Comparison of ENCODE assay signal across 33 cellular contexts in genomic region chr11:3382613-3383275, GRCh38. TPM values are rescaled to one million over a fixed set of nuclear protein-coding genes. Genes with fewer than 3 reads are reported as not detected.
DNase-seq lines count a peak whose midpoint lies in the region; ATAC-seq, FAIRE-seq and TF ChIP-seq lines count a peak whose summit lies in the region.
"Had no signal": no experiment of that assay in that cellular context is flagged by ENCODE, and none has a peak within 500 bp of the region (broad histone marks: within the 10 kb centered on the region; RNA-seq: fewer than 3 reads in every experiment).

No MANE protein-coding gene starts in this region.

- H3K4me1 ChIP-seq in GM23248 (ENCODE audit: insufficient read depth) (peaks cover 10% of the 10 kb centered on the region), Karpas-422 (ENCODE audit: low read length) (peaks cover 8% of the 10 kb centered on the region), astrocyte (ENCODE audit: insufficient read depth, low read length) (no peaks in the 10 kb centered on the region), mesendoderm (ENCODE audit: control insufficient read depth, low read depth, low read length) (no peaks in the 10 kb centered on the region), ovary (ENCODE audit: insufficient read depth) (peaks cover 1% of the 10 kb centered on the region)

- H2BK15ac ChIP-seq in mesendoderm (replicated peaks; ENCODE audit: low read depth): no peak overlapping the region

- intact Hi-C loops in ovary (cut with DNase I): no loop called here

- DNase-seq in GM23248 (no peak), Karpas-422 (peak; percentile 67), astrocyte (ENCODE audit: low read depth) (no peak), mesendoderm (no peak), T-helper 2 cell (no peak), Ammon's horn (ENCODE audit: low spot score) (no peak), ovary (no peak)
- DNase-seq: activated CD4-positive, alpha-beta T cell treated with anti-CD3 and anti-CD28 coated beads for 1 hour; activated CD8-positive, alpha-beta T cell treated with anti-CD3 and anti-CD28 coated beads for 36 hours; activated naive CD4-positive, alpha-beta T cell treated with anti-CD3 and anti-CD28 coated beads, Interleukin-2, amount 50 U/mL, for 16 hours; amniotic stem cell; C1 segment of cervical spinal cord; COR-L47; dorsolateral prefrontal cortex; GF-D8; heart right ventricle; left cardiac atrium; natural killer cell; NCI-H146; NCI-H2171; occipital lobe; PC-3; SK-N-SH; substantia nigra; upper lobe of left lung had no signal

- H3K9me3 ChIP-seq in GM23248 (ENCODE audit: low read depth): no peaks in the 10 kb centered on the region
- no peaks in the 10 kb centered on the region; the same call in 1 of the 2 replicates for H3K9me3 ChIP-seq in Karpas-422 (ENCODE audit: low read length)
- H3K9me3 ChIP-seq in astrocyte (ENCODE audit: insufficient read depth, low read depth, low read length): peaks cover 2% of the 10 kb centered on the region
- H3K9me3 ChIP-seq in ovary: no peaks in the 10 kb centered on the region
- H3K9me3 ChIP-seq: heart right ventricle, SK-N-SH, upper lobe of left lung had no signal

- H3K56ac ChIP-seq in mesendoderm (ENCODE audit: low read length): peak overlapping the region; percentile 45

- no peak for TF ChIP-seq POLR2A in ovary (IDR thresholded peaks at IDR 0.05)

- H3K79me1 ChIP-seq in mesendoderm (ENCODE audit: low read length): peaks cover 16% of the 10 kb centered on the region

- H3K4me1 Mint-ChIP-seq in astrocyte (ENCODE audit: low read depth, unreplicated experiment): peaks cover 5% of the 10 kb centered on the region
- peaks cover 13% of the 10 kb centered on the region for H3K4me1 Mint-ChIP-seq in stimulated activated memory B cell treated with anti-CD40 and anti-IgM and Interleukin-4, amounts not matched to agents 10 μg/mL and 1 μg/mL and 100 μg/mL, for 72 hours

- H3K4me3 Mint-ChIP-seq in astrocyte (ENCODE audit: unreplicated experiment): peak overlapping the region; percentile 93
- H3K4me3 Mint-ChIP-seq in stimulated activated memory B cell treated with anti-CD40 and anti-IgM and Interleukin-4, amounts not matched to agents 10 μg/mL and 1 μg/mL and 100 μg/mL, for 72 hours: no peak overlapping the region
- H3K4me3 Mint-ChIP-seq: activated CD8-positive, alpha-beta T cell treated with anti-CD3 and anti-CD28 coated beads for 36 hours; natural killer cell; stimulated activated effector memory CD8-positive, alpha-beta T cell treated with anti-CD3 and anti-CD28 coated beads, Interleukin-12 subunit alpha, Interleukin-12 subunit beta, amount 100 ng/mL, for 72 hours; T-helper 1 cell treated with Interleukin-12 subunit alpha and Interleukin-12 subunit beta and Interleukin-4 antibody, amounts not matched to agents 30 μg/mL and 1 μg/mL, for 36 hours had no signal

- H3K27ac ChIP-seq in GM23248 (no peak overlapping the region), Karpas-422 (ENCODE audit: low read length) (no peak overlapping the region), astrocyte (ENCODE audit: low read depth, low read length) (no peak overlapping the region), mesendoderm (ENCODE audit: low read depth, low read length) (no peak overlapping the region), ovary (no peak overlapping the region)
- H3K27ac ChIP-seq: dorsolateral prefrontal cortex, heart right ventricle, upper lobe of left lung had no signal

- H4K8ac ChIP-seq in mesendoderm (ENCODE audit: low read depth, low read length): no peak overlapping the region

- peaks cover 4% of the 10 kb centered on the region for H3K9me3 Mint-ChIP-seq in astrocyte (ENCODE audit: unreplicated experiment)
- H3K9me3 Mint-ChIP-seq in stimulated activated memory B cell treated with anti-CD40 and anti-IgM and Interleukin-4, amounts not matched to agents 10 μg/mL and 1 μg/mL and 100 μg/mL, for 72 hours: peaks cover 2% of the 10 kb centered on the region
- H3K9me3 Mint-ChIP-seq: activated CD8-positive, alpha-beta T cell treated with anti-CD3 and anti-CD28 coated beads for 36 hours; natural killer cell; stimulated activated effector memory CD8-positive, alpha-beta T cell treated with anti-CD3 and anti-CD28 coated beads, Interleukin-12 subunit alpha, Interleukin-12 subunit beta, amount 100 ng/mL, for 72 hours had no signal

- no peak overlapping the region for H3K4me3 ChIP-seq in GM23248
- H3K4me3 ChIP-seq in Karpas-422 (ENCODE audit: low read length): no peak overlapping the region
- H3K4me3 ChIP-seq in astrocyte (ENCODE audit: insufficient read depth, low read depth, low read length): no peak overlapping the region
- peak overlapping the region; percentile 1 for H3K4me3 ChIP-seq in mesendoderm (ENCODE audit: low read length)
- no peak overlapping the region for H3K4me3 ChIP-seq in ovary
- H3K4me3 ChIP-seq: dorsolateral prefrontal cortex, heart right ventricle, lung, upper lobe of left lung had no signal

- H4K20me1 ChIP-seq in GM23248 (ENCODE audit: insufficient read depth) (no peaks in the 10 kb centered on the region; the same call in 1 of the 2 replicates), Karpas-422 (ENCODE audit: insufficient read depth, low read depth, low read length) (no peaks in the 10 kb centered on the region), astrocyte (ENCODE audit: insufficient read depth, low read length) (peaks cover under 1% of the 10 kb centered on the region)

- no peak overlapping the region for H3K23ac ChIP-seq in mesendoderm (ENCODE audit: low read length)

- H3K4ac ChIP-seq in mesendoderm (ENCODE audit: low read depth, low read length): no peak overlapping the region

- H3K79me2 ChIP-seq in GM23248 (ENCODE audit: insufficient read depth) (peaks cover 30% of the 10 kb centered on the region), Karpas-422 (ENCODE audit: low read length) (peaks cover 12% of the 10 kb centered on the region), astrocyte (ENCODE audit: insufficient read depth, low read length) (peaks cover 12% of the 10 kb centered on the region), mesendoderm (ENCODE audit: control insufficient read depth, insufficient read depth, low read length) (peaks cover 46% of the 10 kb centered on the region)

- H3K4me2 ChIP-seq in GM23248 (ENCODE audit: unreplicated experiment) (peak overlapping the region; percentile 8), Karpas-422 (ENCODE audit: low read depth, low read length, poor library complexity, severe bottlenecking) (no peak overlapping the region), astrocyte (ENCODE audit: low read length) (no peak overlapping the region), mesendoderm (ENCODE audit: low read length) (peak overlapping the region; percentile 16)
- H3K4me2 ChIP-seq: SK-N-SH had no signal

- no peaks in the 10 kb centered on the region for H3K9me2 ChIP-seq in GM23248 (ENCODE audit: insufficient read depth)
- H3K9me2 ChIP-seq in Karpas-422 (replicated peaks; ENCODE audit: insufficient read depth, low read length): no peaks in the 10 kb centered on the region
- H3K9me2 ChIP-seq: SK-N-SH had no signal

- no peak overlapping the region for H2BK120ac ChIP-seq in mesendoderm (ENCODE audit: low read depth, low read length)

- H2AK5ac ChIP-seq in mesendoderm (ENCODE audit: low read length): no peak overlapping the region

- H3K27me3 ChIP-seq in GM23248 (replicated peaks; ENCODE audit: insufficient read depth): no peaks in the 10 kb centered on the region
- no peaks in the 10 kb centered on the region for H3K27me3 ChIP-seq in Karpas-422 (ENCODE audit: low read length)
- H3K27me3 ChIP-seq in astrocyte (ENCODE audit: insufficient read depth, low read length): no peaks in the 10 kb centered on the region
- no peaks in the 10 kb centered on the region for H3K27me3 ChIP-seq in mesendoderm (ENCODE audit: insufficient read depth, low read length, poor library complexity)
- H3K27me3 ChIP-seq in ovary: no peaks in the 10 kb centered on the region
- H3K27me3 ChIP-seq: dorsolateral prefrontal cortex, heart right ventricle, upper lobe of left lung had no signal

- H3F3A ChIP-seq in GM23248 (ENCODE audit: insufficient read depth): no peaks in the 10 kb centered on the region

- H3K36me3 ChIP-seq in GM23248 (ENCODE audit: low read depth) (peaks cover 19% of the 10 kb centered on the region), Karpas-422 (ENCODE audit: insufficient read depth, low read length) (peaks cover 1% of the 10 kb centered on the region; the same call in 1 of the 2 replicates), astrocyte (ENCODE audit: insufficient read depth, low read length) (no peaks in the 10 kb centered on the region), mesendoderm (ENCODE audit: control insufficient read depth, insufficient read depth, low read length) (peaks cover 17% of the 10 kb centered on the region), ovary (no peaks in the 10 kb centered on the region)
- H3K36me3 ChIP-seq: heart right ventricle, upper lobe of left lung had no signal

- no peak overlapping the region for H3K9ac ChIP-seq in GM23248
- no peak overlapping the region for H3K9ac ChIP-seq in Karpas-422 (ENCODE audit: low read length)
- no peak overlapping the region for H3K9ac ChIP-seq in astrocyte (ENCODE audit: low read length)
- H3K9ac ChIP-seq in mesendoderm (ENCODE audit: low read length): peak overlapping the region; percentile 87
- H3K9ac ChIP-seq: SK-N-SH had no signal

- TF ChIP-seq CTCF in astrocyte (IDR thresholded peaks at IDR 0.05; ENCODE audit: insufficient read depth, low read depth, low read length) (no peak), ovary (IDR thresholded peaks at IDR 0.05) (no peak)

- no peak for TF ChIP-seq EP300 in ovary (IDR thresholded peaks at IDR 0.05)

- no peak for ATAC-seq in stimulated activated memory B cell treated with anti-CD40 and anti-IgM and Interleukin-4, amounts not matched to agents 10 μg/mL and 1 μg/mL and 100 μg/mL, for 72 hours
- ATAC-seq: activated CD8-positive, alpha-beta T cell treated with anti-CD3 and anti-CD28 coated beads for 36 hours; heart right ventricle; left cardiac atrium; natural killer cell; PC-3; Right ventricle myocardium inferior; stimulated activated effector memory CD8-positive, alpha-beta T cell treated with anti-CD3 and anti-CD28 coated beads, Interleukin-12 subunit alpha, Interleukin-12 subunit beta, amount 100 ng/mL, for 72 hours had no signal

- in situ Hi-C loops in GM23248 (cut with MboI): no loop called here

- no peak for FAIRE-seq in astrocyte (lab: Jason Lieb, UNC)
- FAIRE-seq: frontal cortex, H54 had no signal

- H3K36me3 Mint-ChIP-seq in astrocyte (ENCODE audit: low read depth, unreplicated experiment): peaks cover 39% of the 10 kb centered on the region
- H3K36me3 Mint-ChIP-seq in stimulated activated memory B cell treated with anti-CD40 and anti-IgM and Interleukin-4, amounts not matched to agents 10 μg/mL and 1 μg/mL and 100 μg/mL, for 72 hours: no peaks in the 10 kb centered on the region
- H3K36me3 Mint-ChIP-seq: natural killer cell had no signal

- no peak overlapping the region for H3K18ac ChIP-seq in mesendoderm (ENCODE audit: low read length)

- no peak overlapping the region for H2BK5ac ChIP-seq in mesendoderm (ENCODE audit: low read length)

- no peak overlapping the region for H4K5ac ChIP-seq in mesendoderm (ENCODE audit: low read length)

- 61 to 71% methylated on average over 5 of the region's 5 CpGs for WGBS in GM23248 (ENCODE audit: low coverage in 1 of 2, low lambda C conversion rate in 2 of 2, missing lambda C conversion rate in 2 of 2), 2 experiments
- no CpG with 5 or more reads among the region's 5 CpGs for WGBS in mesendoderm (ENCODE audit: extremely low coverage, insufficient coverage, low lambda C conversion rate)
- 78 to 80% (median 79%) methylated on average over 5 of the region's 5 CpGs for WGBS in ovary, 3 donors

- H3K27ac Mint-ChIP-seq in astrocyte (ENCODE audit: unreplicated experiment): no peak overlapping the region
- H3K27ac Mint-ChIP-seq in stimulated activated memory B cell treated with anti-CD40 and anti-IgM and Interleukin-4, amounts not matched to agents 10 μg/mL and 1 μg/mL and 100 μg/mL, for 72 hours: no peak overlapping the region
- H3K27ac Mint-ChIP-seq: activated CD8-positive, alpha-beta T cell treated with anti-CD3 and anti-CD28 coated beads for 36 hours; activated T-helper 2 cell treated with anti-CD3 and anti-CD28 coated beads, Interferon-gamma antibody, Interleukin-2, Interleukin-4, amounts not matched to agents 10 μg/mL and 5 μg/mL and 100 μg/mL, durations not matched to agents 14 hours and 24 hours and 36 hours; natural killer cell; stimulated activated effector memory CD8-positive, alpha-beta T cell treated with anti-CD3 and anti-CD28 coated beads, Interleukin-12 subunit alpha, Interleukin-12 subunit beta, amount 100 ng/mL, for 72 hours; T-helper 1 cell treated with Interleukin-12 subunit alpha and Interleukin-12 subunit beta and Interleukin-4 antibody, amounts not matched to agents 30 μg/mL and 1 μg/mL, for 36 hours had no signal

- H3K27me3 Mint-ChIP-seq in astrocyte (ENCODE audit: low read depth, unreplicated experiment): no peaks in the 10 kb centered on the region
- H3K27me3 Mint-ChIP-seq in stimulated activated memory B cell treated with anti-CD40 and anti-IgM and Interleukin-4, amounts not matched to agents 10 μg/mL and 1 μg/mL and 100 μg/mL, for 72 hours: peaks cover 33% of the 10 kb centered on the region

- H2AFZ ChIP-seq in GM23248 (no peak overlapping the region), Karpas-422 (ENCODE audit: low read length) (no peak overlapping the region), astrocyte (ENCODE audit: low read depth, low read length) (no peak overlapping the region)

RNA-seq across cellular contexts. Expression of gene ZNF195, which starts 3.8 kb away (rescaled TPM):
- total RNA-seq in GM23248 (2014; rRNA removed; shearing (Covaris generic)): 20.4 and 24.2 TPM in 2 replicates
- 11.2 and 11.6 TPM in 2 replicates for polyA plus RNA-seq in GM23248 (2016; fragmentation: Nextera tagmentation; extraction: Ambion mirVana)
- 24.1 and 79.6 TPM in 2 replicates for total RNA-seq in Karpas-422 (2014; rRNA removed; shearing (Covaris generic); ENCODE audit: low replicate concordance)
- 42.1 and 57.5 TPM in 2 replicates for total RNA-seq in astrocyte
- polyA plus RNA-seq in mesendoderm (2013, experiment 1 of 2): 63.5 TPM
- 61.3 TPM for polyA plus RNA-seq in mesendoderm (2013, experiment 2 of 2)
- 10 to 100 TPM; 13.4 to 26.0 (median 15.7) TPM for total RNA-seq in ovary
- polyA plus RNA-seq in ovary: 1 to 10 TPM; 8.3 to 8.4 TPM

Comparison
In these comparisons a context has a peak if more than half of its experiments do, and no peak if none do; other contexts are left out.
1. H3K4me2 ChIP-seq: peak in GM23248 (single experiment) and mesendoderm (single experiment); none in Karpas-422 (single experiment) and astrocyte (single experiment).